10 cellular contexts compared by ENCODE assay signal in the genomic region with DNA sequence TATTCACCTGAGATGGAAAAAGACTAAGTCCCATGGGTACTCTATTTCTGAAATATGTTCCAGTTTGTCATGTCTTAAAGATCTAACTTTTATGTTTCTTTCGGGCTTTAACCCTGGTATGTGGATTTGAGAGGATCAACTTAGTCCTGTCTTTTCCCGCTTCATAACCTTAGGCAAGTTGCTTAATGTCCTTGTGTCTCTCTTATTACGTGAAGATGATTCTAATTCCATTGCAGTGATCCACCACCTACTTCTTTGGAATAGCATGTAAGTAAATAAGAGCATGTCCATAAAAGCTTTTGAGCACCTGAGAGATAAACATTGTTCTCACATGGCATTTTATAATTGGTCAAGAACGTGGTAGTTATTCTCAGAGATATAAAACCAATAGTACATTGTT. TPM values are rescaled to one million over a fixed set of nuclear protein-coding genes. Genes with fewer than 3 reads are reported as not detected.
"Had no signal": no experiment of that assay in that cellular context is flagged by ENCODE, and none has a peak within 500 bp of the region (broad histone marks: within the 10 kb centered on the region; RNA-seq: fewer than 3 reads in every experiment).

No MANE protein-coding gene starts in this region.

- H3K4me3 ChIP-seq: GM23248, HAP-1 had no signal

- H3K9me3 ChIP-seq: HAP-1 had no signal

- H3K4me3 Mint-ChIP-seq: HFFc6, IgD-negative memory B cell had no signal

- H3K4me1 ChIP-seq: HAP-1 had no signal

- H3K36me3 ChIP-seq: HAP-1 had no signal

- DNase-seq: GM23248, GOT3, H7, HFFc6, KBM-7 had no signal

- H3K27ac ChIP-seq: GM23248, HL-60 had no signal

- H3K9me3 Mint-ChIP-seq: IgD-negative memory B cell had no signal

- ATAC-seq: HCT116, HepG2 had no signal

- H3K27ac Mint-ChIP-seq: HFFc6, IgD-negative memory B cell had no signal

- FAIRE-seq: HepG2 had no signal

- H3K36me3 Mint-ChIP-seq: IgD-negative memory B cell had no signal

- H2AFZ ChIP-seq: GM23248 had no signal

- H3K9ac ChIP-seq: GM23248 had no signal

RNA-seq across cellular contexts. Expression of a gene that starts 23.0 kb away (rescaled TPM):
- total RNA-seq: HFFc6 had no signal
- polyA plus RNA-seq: IgD-negative memory B cell had no signal
